In the genomic region with DNA sequence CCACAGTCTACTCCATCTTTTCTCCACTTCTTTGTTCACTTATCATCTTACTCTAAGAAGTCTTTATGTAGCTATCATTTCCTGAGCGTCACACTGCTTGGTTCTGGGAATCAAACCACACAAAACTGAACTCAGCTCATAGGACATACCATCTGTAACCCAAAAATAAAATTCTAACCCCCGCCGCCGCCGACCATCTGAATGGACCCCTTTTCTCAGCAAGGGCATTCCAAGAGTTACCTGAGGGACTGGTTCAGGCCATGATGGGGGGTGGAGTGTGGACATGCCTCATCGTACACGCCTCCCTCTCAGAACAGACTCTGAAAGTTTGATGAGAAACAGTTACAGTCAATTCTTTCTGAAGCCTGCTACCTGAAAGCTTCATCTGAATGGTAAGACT, we compare ENCODE assay signal across 10 cellular contexts. TPM values are rescaled to one million over a fixed set of nuclear protein-coding genes. Genes with fewer than 3 reads are reported as not detected.
DNase-seq lines count a peak whose midpoint lies in the region; ATAC-seq, FAIRE-seq and TF ChIP-seq lines count a peak whose summit lies in the region.
"Had no signal": no experiment of that assay in that cellular context is flagged by ENCODE, and none has a peak within 500 bp of the region (broad histone marks: within the 10 kb centered on the region; RNA-seq: fewer than 3 reads in every experiment).

No MANE protein-coding gene starts in this region.

- H3K9me1 ChIP-seq in keratinocyte (ENCODE audit: control insufficient read depth, extremely low read depth, insufficient read depth, low read length), result no peaks in the 10 kb centered on the region

- peaks cover 17% of the 10 kb centered on the region for H3F3A ChIP-seq in Loucy (ENCODE audit: low read depth)

- TF ChIP-seq CTCF in Loucy (conservative IDR thresholded peaks at IDR 0.05; ENCODE audit: low read length), result no peak
- no peak for TF ChIP-seq CTCF in keratinocyte (optimal IDR thresholded peaks at IDR 0.05 in 1 of 3, IDR thresholded peaks at IDR 0.05 in 1 of 3, conservative IDR thresholded peaks at IDR 0.05 in 1 of 3; ENCODE audit: extremely low read depth in 1 of 3, insufficient read depth in 2 of 3, low read length in 3 of 3)
- no peak for TF ChIP-seq CTCF in ascending aorta (IDR thresholded peaks at IDR 0.05)

- H3K27ac ChIP-seq in keratinocyte (ENCODE audit: control insufficient read depth, insufficient read depth, low read length) (peak overlapping the region; percentile 52), ascending aorta (no peak overlapping the region)

- no peaks in the 10 kb centered on the region for H3K9me3 ChIP-seq in Loucy (ENCODE audit: insufficient read depth, low read depth, low read length)
- H3K9me3 ChIP-seq in keratinocyte (ENCODE audit: control insufficient read depth, low read depth, low read length), result no peaks in the 10 kb centered on the region
- no peaks in the 10 kb centered on the region for H3K9me3 ChIP-seq in ascending aorta
- H3K9me3 ChIP-seq: heart right ventricle had no signal

- H3K9ac ChIP-seq in Loucy (ENCODE audit: low read depth, low read length, poor library complexity, severe bottlenecking) (peak overlapping the region; percentile 86), keratinocyte (ENCODE audit: control insufficient read depth, extremely low read depth, insufficient read depth, low read length) (peak overlapping the region; percentile 29)

- peak; percentile 77 for DNase-seq in activated CD8-positive, alpha-beta memory T cell treated with anti-CD3 and anti-CD28 coated beads, Interleukin-2, amount 50 U/mL, for 48 hours
- DNase-seq in keratinocyte (ENCODE audit: low read depth, low spot score) (no peak), middle frontal gyrus (ENCODE audit: extremely low spot score, low spot score) (no peak), ascending aorta (ENCODE audit: low spot score in 2 of 2) (no peak), MV-4-11 (lab: John Stamatoyannopoulos, UW) (no peak)
- DNase-seq in stimulated activated naive CD8-positive, alpha-beta T cell treated with anti-CD3 and anti-CD28 coated beads, Interleukin-15, Interleukin-2, amounts not matched to agents 100 U/mL and 50 U/mL, for 24 hours, result peak; percentile 62
- DNase-seq: heart right ventricle, NCI-H774 had no signal

- H3K36me3 ChIP-seq in Loucy (ENCODE audit: insufficient read depth, low read length) (no peaks in the 10 kb centered on the region), keratinocyte (ENCODE audit: control insufficient read depth in 2 of 2, extremely low read depth in 1 of 2, insufficient read depth in 2 of 2, low read length in 2 of 2) (no peaks in the 10 kb centered on the region), ascending aorta (no peaks in the 10 kb centered on the region)
- H3K36me3 ChIP-seq: heart right ventricle had no signal

- H3K9me2 ChIP-seq in Loucy (replicated peaks; ENCODE audit: low read depth, low read length), result no peaks in the 10 kb centered on the region

- H4K20me1 ChIP-seq in Loucy (ENCODE audit: insufficient read depth, low read length, poor library complexity, severe bottlenecking) (no peaks in the 10 kb centered on the region), keratinocyte (ENCODE audit: control insufficient read depth, extremely low read depth, insufficient read depth, low read length) (no peaks in the 10 kb centered on the region)

- H3K4me2 ChIP-seq in Loucy (ENCODE audit: low read depth, low read length, poor library complexity, severe bottlenecking), result peak overlapping the region; percentile 75
- H3K4me2 ChIP-seq in keratinocyte (ENCODE audit: control insufficient read depth, extremely low read depth, insufficient read depth, low read depth, low read length), result peak overlapping the region; percentile 27

- H2AFZ ChIP-seq in Loucy (ENCODE audit: low read length) (no peak overlapping the region), keratinocyte (ENCODE audit: control insufficient read depth, low read length) (no peak overlapping the region)

- H3K4me3 ChIP-seq in Loucy (ENCODE audit: low read length, poor library complexity, severe bottlenecking) (peak overlapping the region; percentile 57), keratinocyte (ENCODE audit: control insufficient read depth in 2 of 3, extremely low read depth in 1 of 3, insufficient read depth in 2 of 3, low read depth in 1 of 3, low read length in 3 of 3) (no peak overlapping the region), ascending aorta (no peak overlapping the region)
- H3K4me3 ChIP-seq: heart right ventricle had no signal

- H3K79me2 ChIP-seq in Loucy (ENCODE audit: insufficient read depth, low read length) (no peaks in the 10 kb centered on the region), keratinocyte (ENCODE audit: control insufficient read depth, insufficient read depth, low read length) (no peaks in the 10 kb centered on the region)

- peak; percentile 20 for ATAC-seq in stimulated activated naive CD8-positive, alpha-beta T cell treated with anti-CD3 and anti-CD28 coated beads, Interleukin-15, Interleukin-2, amounts not matched to agents 100 U/mL and 50 U/mL, for 24 hours
- ATAC-seq in GM21717 (IDR thresholded peaks at IDR 0.05; ENCODE audit: unreplicated experiment), result no peak
- ATAC-seq: heart right ventricle had no signal

- intact Hi-C loops in ascending aorta (cut with DNase I), result no loop called here

- H3K27me3 ChIP-seq in Loucy (ENCODE audit: insufficient read depth, low read length, poor library complexity, severe bottlenecking) (no peaks in the 10 kb centered on the region), keratinocyte (ENCODE audit: control insufficient read depth, extremely low read depth, insufficient read depth, low read length) (no peaks in the 10 kb centered on the region), ascending aorta (no peaks in the 10 kb centered on the region)

- no peak for FAIRE-seq in keratinocyte (lab: Jason Lieb, UNC)

- peaks cover 87% of the 10 kb centered on the region for H3K4me1 ChIP-seq in Loucy (ENCODE audit: insufficient read depth, low read length, poor library complexity, severe bottlenecking)
- H3K4me1 ChIP-seq in keratinocyte (ENCODE audit: control insufficient read depth, extremely low read depth, insufficient read depth, low read length), result peaks cover 28% of the 10 kb centered on the region
- no peaks in the 10 kb centered on the region for H3K4me1 ChIP-seq in ascending aorta

- dilution Hi-C loops in keratinocyte (cut with MboI; ENCODE audit: extremely low pct_ligation_motif_present, low sequenced_read_pairs), result no loop called here

RNA-seq across cellular contexts. Expression of gene CHI3L2, which starts 12.6 kb away (rescaled TPM):
- 1.0 to 2.5 TPM (median 2.4 TPM) in 3 replicates for polyA plus RNA-seq in keratinocyte
- polyA plus RNA-seq in keratinocyte (2011; ENCODE audit: low read depth), result 1.1 TPM
- polyA plus RNA-seq in keratinocyte (2011; cell fraction: cytosol; rRNA removed), result 2.7 and 3.9 TPM in 2 replicates
- 2.4 and 2.7 TPM in 2 replicates for polyA plus RNA-seq in keratinocyte (2011; cell fraction: nucleus; rRNA removed)
- 1.2 and 3.2 TPM in 2 replicates for polyA plus RNA-seq in keratinocyte (2012; ENCODE audit: low replicate concordance)
- 0.89 to 1.1 TPM in 2 of 3 replicates, not detected in the other for polyA minus RNA-seq in keratinocyte
- polyA minus RNA-seq in keratinocyte (2011; cell fraction: cytosol; rRNA and poly(A)+ RNA removed), result not detected
- 0.63 and 2.6 TPM in 2 replicates for polyA minus RNA-seq in keratinocyte (2011; cell fraction: nucleus; rRNA and poly(A)+ RNA removed)
- total RNA-seq in ascending aorta, result 10.1 TPM

RNA-seq across cellular contexts. Expression of gene DENND2D, which starts 14.4 kb away (rescaled TPM):
- 5.3 to 8.9 TPM (median 7.8 TPM) in 3 replicates for polyA plus RNA-seq in keratinocyte
- 15.2 TPM for polyA plus RNA-seq in keratinocyte (2011; ENCODE audit: low read depth)
- 6.5 and 10.1 TPM in 2 replicates for polyA plus RNA-seq in keratinocyte (2011; cell fraction: cytosol; rRNA removed)
- 5.8 and 8.6 TPM in 2 replicates for polyA plus RNA-seq in keratinocyte (2011; cell fraction: nucleus; rRNA removed)
- polyA plus RNA-seq in keratinocyte (2012; ENCODE audit: low replicate concordance), result 4.9 and 20.1 TPM in 2 replicates
- 5.1 to 8.4 TPM (median 7.4 TPM) in 3 replicates for polyA minus RNA-seq in keratinocyte
- polyA minus RNA-seq in keratinocyte (2011; cell fraction: cytosol; rRNA and poly(A)+ RNA removed), result 4.2 TPM
- 2.5 and 4.0 TPM in 2 replicates for polyA minus RNA-seq in keratinocyte (2011; cell fraction: nucleus; rRNA and poly(A)+ RNA removed)
- 4.4 TPM for total RNA-seq in ascending aorta

Comparison
In these comparisons a context has a peak if more than half of its experiments do, and no peak if none do; other contexts are left out.
1. DNase-seq: peak in activated CD8-positive, alpha-beta memory T cell treated with anti-CD3 and anti-CD28 coated beads, Interleukin-2, amount 50 U/mL, for 48 hours (single experiment) and stimulated activated naive CD8-positive, alpha-beta T cell treated with anti-CD3 and anti-CD28 coated beads, Interleukin-15, Interleukin-2, amounts not matched to agents 100 U/mL and 50 U/mL, for 24 hours (single experiment); none in keratinocyte (single experiment), middle frontal gyrus (single experiment), ascending aorta (0 of 2) and MV-4-11 (single experiment).